27 cellular contexts compared by ENCODE assay signal in the genomic region with DNA sequence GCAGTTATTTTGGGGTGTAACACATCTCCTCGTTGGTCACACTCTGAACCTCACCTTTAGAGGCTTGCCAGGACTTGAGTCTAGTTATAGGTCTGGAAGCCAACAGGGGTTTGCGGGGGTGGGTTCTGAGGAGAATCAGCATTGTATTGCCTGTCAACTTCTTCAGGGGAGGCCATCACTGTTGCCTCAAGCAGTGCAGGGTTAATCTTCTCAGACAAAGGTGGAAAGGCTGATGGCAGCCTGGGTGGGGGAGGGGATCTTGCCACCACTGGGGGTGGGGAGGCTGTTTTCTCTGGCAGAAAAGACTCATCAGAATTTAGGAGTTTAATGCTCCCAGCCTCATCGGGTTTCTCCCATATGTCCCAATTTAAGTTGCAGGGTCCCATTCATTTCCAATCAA.
"Had no signal": no experiment of that assay in that cellular context is flagged by ENCODE, and none has a peak within 500 bp of the region (broad histone marks: within the 10 kb centered on the region; RNA-seq: fewer than 3 reads in every experiment).

No MANE protein-coding gene starts in this region.

- H3K27ac Mint-ChIP-seq: dendritic cell treated with granulocyte-macrophage colony-stimulating factor and Interleukin-4, amounts not matched to agents 40 ng/mL and 50 ng/mL, for 4 days; naive B cell; natural killer cell treated with Interleukin-12 subunit alpha and Interleukin-12 subunit beta and Interleukin-15 and Interleukin-18, amount 100 ng/mL, for 72 hours; stimulated activated memory B cell treated with anti-CD40 and anti-IgM and Interleukin-4, amounts not matched to agents 10 μg/mL and 1 μg/mL and 100 μg/mL, for 72 hours had no signal

- H3K4me1 Mint-ChIP-seq: naive B cell; stimulated activated memory B cell treated with anti-CD40 and anti-IgM and Interleukin-4, amounts not matched to agents 10 μg/mL and 1 μg/mL and 100 μg/mL, for 72 hours had no signal

- H3K36me3 Mint-ChIP-seq: naive B cell; natural killer cell treated with Interleukin-12 subunit alpha and Interleukin-12 subunit beta and Interleukin-15 and Interleukin-18, amount 100 ng/mL, for 72 hours; stimulated activated memory B cell treated with anti-CD40 and anti-IgM and Interleukin-4, amounts not matched to agents 10 μg/mL and 1 μg/mL and 100 μg/mL, for 72 hours had no signal

- H3K27ac ChIP-seq: colonic mucosa, esophagus squamous epithelium, heart right ventricle, lower lobe of right lung, psoas muscle, sigmoid colon, thoracic aorta, tibial nerve, upper lobe of right lung, uterus had no signal

- DNase-seq: colonic mucosa; effector memory CD4-positive, alpha-beta T cell; erythroblast; esophagus squamous epithelium; foreskin melanocyte; glutamatergic neuron; heart right ventricle; hippocampal formation; left ventricle myocardium superior; lower lobe of right lung; naive B cell; nucleus accumbens; psoas muscle; right cardiac atrium; sigmoid colon; stimulated activated CD4-positive, alpha-beta T cell treated with anti-CD3 and anti-CD28 coated beads, Interleukin-2, amount 100 ng/mL, for 24 hours; stimulated activated CD4-positive, alpha-beta T cell treated with anti-CD3 and anti-CD28 coated beads, Interleukin-4, amount 100 ng/mL, for 24 hours; stimulated activated naive CD8-positive, alpha-beta T cell treated with anti-CD3 and anti-CD28 coated beads, Interleukin-15, Interleukin-2, amounts not matched to agents 100 U/mL and 50 U/mL, for 24 hours; substantia nigra; upper lobe of right lung; uterus had no signal

- H3K9me3 ChIP-seq: colonic mucosa, esophagus squamous epithelium, lower lobe of right lung, psoas muscle, sigmoid colon, thoracic aorta, tibial nerve, upper lobe of right lung, uterus had no signal

- H3K27me3 Mint-ChIP-seq: dendritic cell treated with granulocyte-macrophage colony-stimulating factor and Interleukin-4, amounts not matched to agents 40 ng/mL and 50 ng/mL, for 4 days; naive B cell; natural killer cell treated with Interleukin-12 subunit alpha and Interleukin-12 subunit beta and Interleukin-15 and Interleukin-18, amount 100 ng/mL, for 72 hours; stimulated activated memory B cell treated with anti-CD40 and anti-IgM and Interleukin-4, amounts not matched to agents 10 μg/mL and 1 μg/mL and 100 μg/mL, for 72 hours had no signal

- H3K4me1 ChIP-seq: colonic mucosa, esophagus squamous epithelium, heart right ventricle, lower lobe of right lung, psoas muscle, sigmoid colon, tibial nerve, upper lobe of right lung, uterus had no signal

- H3K27me3 ChIP-seq: colonic mucosa, esophagus squamous epithelium, heart right ventricle, sigmoid colon, tibial nerve, upper lobe of right lung, uterus had no signal

- ATAC-seq: heart right ventricle; left ventricle myocardium superior; lower lobe of right lung; natural killer cell treated with Interleukin-12 subunit alpha and Interleukin-12 subunit beta and Interleukin-15 and Interleukin-18, amount 100 ng/mL, for 72 hours; psoas muscle; right cardiac atrium; stimulated activated memory B cell treated with anti-CD40 and anti-IgM and Interleukin-4, amounts not matched to agents 10 μg/mL and 1 μg/mL and 100 μg/mL, for 72 hours; stimulated activated naive CD8-positive, alpha-beta T cell treated with anti-CD3 and anti-CD28 coated beads, Interleukin-15, Interleukin-2, amounts not matched to agents 100 U/mL and 50 U/mL, for 24 hours; upper lobe of right lung had no signal

- H3K9me3 Mint-ChIP-seq: dendritic cell treated with granulocyte-macrophage colony-stimulating factor and Interleukin-4, amounts not matched to agents 40 ng/mL and 50 ng/mL, for 4 days; natural killer cell treated with Interleukin-12 subunit alpha and Interleukin-12 subunit beta and Interleukin-15 and Interleukin-18, amount 100 ng/mL, for 72 hours had no signal

- H3K4me3 Mint-ChIP-seq: dendritic cell treated with granulocyte-macrophage colony-stimulating factor and Interleukin-4, amounts not matched to agents 40 ng/mL and 50 ng/mL, for 4 days; naive B cell; natural killer cell treated with Interleukin-12 subunit alpha and Interleukin-12 subunit beta and Interleukin-15 and Interleukin-18, amount 100 ng/mL, for 72 hours; neural crest cell; stimulated activated memory B cell treated with anti-CD40 and anti-IgM and Interleukin-4, amounts not matched to agents 10 μg/mL and 1 μg/mL and 100 μg/mL, for 72 hours had no signal
